Comparison of ENCODE assay signal across 21 cellular contexts in the genomic region with DNA sequence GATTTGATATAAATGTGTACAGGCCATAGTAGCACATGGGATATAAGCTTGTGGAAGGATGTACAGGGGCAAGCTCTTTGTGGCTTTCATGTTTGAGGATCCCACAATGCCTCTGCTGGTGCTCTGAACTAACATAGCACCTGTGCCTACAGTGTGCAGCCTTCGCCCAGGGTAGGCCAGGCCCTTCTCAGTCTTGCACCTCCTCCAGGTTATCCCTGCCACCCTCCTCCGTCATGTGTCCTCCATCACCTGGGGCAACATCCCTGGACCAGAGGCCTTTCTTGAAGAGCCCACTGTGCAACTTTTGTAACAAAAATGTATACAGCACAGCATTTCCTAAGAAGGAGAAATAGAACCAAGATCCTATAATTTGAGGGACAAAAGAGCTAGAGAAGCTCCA.
"Had no signal": no experiment of that assay in that cellular context is flagged by ENCODE, and none has a peak within 500 bp of the region (broad histone marks: within the 10 kb centered on the region; RNA-seq: fewer than 3 reads in every experiment).

No MANE protein-coding gene starts in this region.

- H3K36me3 ChIP-seq: MG63, Peyer's patch, SJCRH30 had no signal

- H3K27me3 ChIP-seq: MG63, Peyer's patch, SJCRH30 had no signal

- H3K9me3 ChIP-seq: MG63, Peyer's patch, SJCRH30 had no signal

- H3K4me3 ChIP-seq: MG63, PC-9, Peyer's patch, SJCRH30 had no signal

- H2AFZ ChIP-seq: PC-9 had no signal

- ATAC-seq: HepG2, SK-N-SH treated with all-trans-retinoic acid at 6 μM for 48 hours had no signal

- DNase-seq: Karpas-422; KG1; MG63; NCI-H1092; NCI-H1105 treated with DMSO at 0.1 percent for 48 hours; NCI-H1417 treated with DMSO at 0.1 percent for 48 hours; NCI-H146; NCI-H187; NCI-H2081 treated with DMSO at 0.1 percent for 48 hours; NCI-H2171; NCI-H446; NCI-H510A; NCI-H524 treated with DMSO at 0.1 percent for 48 hours; NCI-H69; NCI-H774; NK-92 treated with Interleukin-12 subunit alpha and Interleukin-12 subunit beta, amount 100 ng/mL, for 24 hours; Peyer's patch; SJCRH30 had no signal

- H3K27ac ChIP-seq: PC-9, Peyer's patch, SJCRH30 had no signal

- H3K4me2 ChIP-seq: PC-9 had no signal

- H3K4me1 ChIP-seq: Peyer's patch, SJCRH30 had no signal
